ENCODE assay signal across 11 cellular contexts in genomic region chr3:120052225-120052624, GRCh38. TPM values are rescaled to one million over a fixed set of nuclear protein-coding genes. Genes with fewer than 3 reads are reported as not detected.
DNase-seq lines count a peak whose midpoint lies in the region; ATAC-seq and TF ChIP-seq lines count a peak whose summit lies in the region.
"Had no signal": no experiment of that assay in that cellular context is flagged by ENCODE, and none has a peak within 500 bp of the region (broad histone marks: within the 10 kb centered on the region; RNA-seq: fewer than 3 reads in every experiment).

No MANE protein-coding gene starts in this region.

- peak overlapping the region; percentile 8 for H3K27ac Mint-ChIP-seq in activated T-helper 2 cell treated with anti-CD3 and anti-CD28 coated beads, Interferon-gamma antibody, Interleukin-2, Interleukin-4, amounts not matched to agents 10 μg/mL and 5 μg/mL and 100 μg/mL, durations not matched to agents 14 hours and 24 hours and 36 hours

- TF ChIP-seq CTCF in DND-41 (IDR thresholded peaks at IDR 0.05; ENCODE audit: borderline replicate concordance, extremely low read depth, low read length, poor library complexity, severe bottlenecking): no peak
- TF ChIP-seq CTCF in sigmoid colon (IDR thresholded peaks at IDR 0.05): no peak

- H3K9me3 ChIP-seq in DND-41 (ENCODE audit: insufficient read depth, low read length, severe bottlenecking) (peaks cover 11% of the 10 kb centered on the region), sigmoid colon (no peaks in the 10 kb centered on the region)
- H3K9me3 ChIP-seq: Caco-2, thoracic aorta had no signal

- H3K4me3 Mint-ChIP-seq in activated T-helper 2 cell treated with anti-CD3 and anti-CD28 coated beads, Interferon-gamma antibody, Interleukin-2, Interleukin-4, amounts not matched to agents 10 μg/mL and 5 μg/mL and 100 μg/mL, durations not matched to agents 14 hours and 24 hours and 36 hours (ENCODE audit: low read depth): no peak overlapping the region

- no peak overlapping the region for H2AFZ ChIP-seq in DND-41 (ENCODE audit: low read depth, low read length)

- no peak overlapping the region for H3K9ac ChIP-seq in DND-41 (ENCODE audit: low read depth, low read length)

- H3K27ac ChIP-seq in DND-41 (ENCODE audit: low read length) (no peak overlapping the region), sigmoid colon (no peak overlapping the region)
- H3K27ac ChIP-seq: thoracic aorta had no signal

- TF ChIP-seq POLR2A in sigmoid colon (IDR thresholded peaks at IDR 0.05): no peak

- peaks cover 24% of the 10 kb centered on the region for H3K36me3 ChIP-seq in DND-41 (ENCODE audit: insufficient read depth, low read length)
- H3K36me3 ChIP-seq in sigmoid colon: no peaks in the 10 kb centered on the region
- H3K36me3 ChIP-seq: thoracic aorta had no signal

- H3K4me1 ChIP-seq in DND-41 (ENCODE audit: insufficient read depth, low read length) (no peaks in the 10 kb centered on the region), sigmoid colon (peaks cover 0 to 54% (median 49%) of the 10 kb centered on the region in 4 donors)
- H3K4me1 ChIP-seq: Caco-2 had no signal

- H3K4me2 ChIP-seq in DND-41 (ENCODE audit: insufficient read depth, low read length): no peak overlapping the region

- H3K36me3 Mint-ChIP-seq in activated T-helper 2 cell treated with anti-CD3 and anti-CD28 coated beads, Interferon-gamma antibody, Interleukin-2, Interleukin-4, amounts not matched to agents 10 μg/mL and 5 μg/mL and 100 μg/mL, durations not matched to agents 14 hours and 24 hours and 36 hours (ENCODE audit: low read depth): peaks cover 36% of the 10 kb centered on the region

- peaks cover 19% of the 10 kb centered on the region for H3K9me3 Mint-ChIP-seq in activated T-helper 2 cell treated with anti-CD3 and anti-CD28 coated beads, Interferon-gamma antibody, Interleukin-2, Interleukin-4, amounts not matched to agents 10 μg/mL and 5 μg/mL and 100 μg/mL, durations not matched to agents 14 hours and 24 hours and 36 hours

- H3K27me3 ChIP-seq in DND-41 (ENCODE audit: insufficient read depth, low read length, poor library complexity): no peaks in the 10 kb centered on the region
- H3K27me3 ChIP-seq in sigmoid colon: no peaks in the 10 kb centered on the region

- H4K20me1 ChIP-seq in DND-41 (ENCODE audit: insufficient read depth, low read length): peaks cover 65% of the 10 kb centered on the region; the same call in 1 of the 2 replicates

- TF ChIP-seq EP300 in sigmoid colon (IDR thresholded peaks at IDR 0.05): no peak

- DNase-seq in DND-41 (no peak), SIG-M5 treated with dmso at 0.1 percent for 504 hours (lab: John Stamatoyannopoulos, UW; ENCODE audit: unreplicated experiment) (no peak), kidney glomerular epithelial cell (lab: John Stamatoyannopoulos, UW) (no peak), sigmoid colon (no peak)
- no peak for DNase-seq in activated T-helper 2 cell treated with anti-CD3 and anti-CD28 coated beads, Interferon-gamma antibody, Interleukin-2, Interleukin-4, amounts not matched to agents 10 μg/mL and 5 μg/mL and 100 μg/mL, durations not matched to agents 14 hours and 24 hours and 36 hours (ENCODE audit: low spot score)
- DNase-seq: Caco-2, NCI-H1436 had no signal

- intact Hi-C loops in activated T-helper 2 cell treated with anti-CD3 and anti-CD28 coated beads, Interferon-gamma antibody, Interleukin-2, Interleukin-4, amounts not matched to agents 10 μg/mL and 5 μg/mL and 100 μg/mL, durations not matched to agents 14 hours and 24 hours and 36 hours (cut with micrococcal nuclease): no loop called here
- intact Hi-C loops in sigmoid colon (cut with DNase I): no loop called here

- H3K4me3 ChIP-seq in DND-41 (ENCODE audit: low read depth in 1 of 2, low read length in 2 of 2): no peak overlapping the region
- no peak overlapping the region for H3K4me3 ChIP-seq in sigmoid colon
- H3K4me3 ChIP-seq: thoracic aorta had no signal

- peaks cover 100% of the 10 kb centered on the region for H3K79me2 ChIP-seq in DND-41 (ENCODE audit: insufficient read depth, low read length)

- H3K27me3 Mint-ChIP-seq in activated T-helper 2 cell treated with anti-CD3 and anti-CD28 coated beads, Interferon-gamma antibody, Interleukin-2, Interleukin-4, amounts not matched to agents 10 μg/mL and 5 μg/mL and 100 μg/mL, durations not matched to agents 14 hours and 24 hours and 36 hours (ENCODE audit: low read depth): no peaks in the 10 kb centered on the region

- ATAC-seq in DND-41 (ENCODE audit: insufficient read depth, low read depth) (0 out of 3 replicates have a peak, but pooled peaks have one; percentile 39), GM19351 (IDR thresholded peaks at IDR 0.05; ENCODE audit: unreplicated experiment) (peak; percentile 87), HG02943 (IDR thresholded peaks at IDR 0.05; ENCODE audit: low read depth, unreplicated experiment) (peak; percentile 82), HG03565 (IDR thresholded peaks at IDR 0.05; ENCODE audit: unreplicated experiment) (no peak)

- peaks cover 28% of the 10 kb centered on the region for H3K4me1 Mint-ChIP-seq in activated T-helper 2 cell treated with anti-CD3 and anti-CD28 coated beads, Interferon-gamma antibody, Interleukin-2, Interleukin-4, amounts not matched to agents 10 μg/mL and 5 μg/mL and 100 μg/mL, durations not matched to agents 14 hours and 24 hours and 36 hours (ENCODE audit: low read depth)

- WGBS in sigmoid colon, 2 donors: 31 to 75% methylated on average over 2 of the region's 2 CpGs

RNA-seq across cellular contexts. Expression of gene GSK3B, which starts 42.0 kb away (rescaled TPM):
- total RNA-seq in activated T-helper 2 cell treated with anti-CD3 and anti-CD28 coated beads, Interferon-gamma antibody, Interleukin-2, Interleukin-4, amounts not matched to agents 10 μg/mL and 5 μg/mL and 100 μg/mL, durations not matched to agents 14 hours and 24 hours and 36 hours: 34.4 and 35.7 TPM in 2 replicates
- total RNA-seq in sigmoid colon: 10 to 100 TPM; 23.2 to 36.8 (median 27.6) TPM
- 10 to 100 TPM; 11.4 to 19.9 (median 17.8) TPM for polyA plus RNA-seq in sigmoid colon
